1 cellular context compared by ENCODE assay signal in genomic region chr20:33444797-33445560, GRCh38.
TF ChIP-seq lines count a peak whose summit lies in the region.

No MANE protein-coding gene starts in this region.

TF ChIP-seq in HepG2, 621 proteins besides CTCF, POLR2A, EP300 and RAD21 (continued from another document):
- TF ChIP-seq, protein P1, sequence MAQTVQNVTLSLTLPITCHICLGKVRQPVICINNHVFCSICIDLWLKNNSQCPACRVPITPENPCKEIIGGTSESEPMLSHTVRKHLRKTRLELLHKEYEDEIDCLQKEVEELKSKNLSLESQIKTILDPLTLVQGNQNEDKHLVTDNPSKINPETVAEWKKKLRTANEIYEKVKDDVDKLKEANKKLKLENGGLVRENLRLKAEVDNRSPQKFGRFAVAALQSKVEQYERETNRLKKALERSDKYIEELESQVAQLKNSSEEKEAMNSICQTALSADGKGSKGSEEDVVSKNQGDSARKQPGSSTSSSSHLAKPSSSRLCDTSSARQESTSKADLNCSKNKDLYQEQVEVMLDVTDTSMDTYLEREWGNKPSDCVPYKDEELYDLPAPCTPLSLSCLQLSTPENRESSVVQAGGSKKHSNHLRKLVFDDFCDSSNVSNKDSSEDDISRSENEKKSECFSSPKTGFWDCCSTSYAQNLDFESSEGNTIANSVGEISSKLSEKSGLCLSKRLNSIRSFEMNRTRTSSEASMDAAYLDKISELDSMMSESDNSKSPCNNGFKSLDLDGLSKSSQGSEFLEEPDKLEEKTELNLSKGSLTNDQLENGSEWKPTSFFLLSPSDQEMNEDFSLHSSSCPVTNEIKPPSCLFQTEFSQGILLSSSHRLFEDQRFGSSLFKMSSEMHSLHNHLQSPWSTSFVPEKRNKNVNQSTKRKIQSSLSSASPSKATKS (CRISPR knock-in tag; IDR thresholded peaks at IDR 0.05) = no peak
- TF ChIP-seq ASH2L (IDR thresholded peaks at IDR 0.05; ENCODE audit: insufficient read length, low read depth, low read length) (no peak), FIP1L1 (IDR thresholded peaks at IDR 0.05; ENCODE audit: borderline replicate concordance, insufficient read depth, low read depth, low read length) (no peak)
